ENCODE assay signal across 9 cellular contexts in the genomic region with DNA sequence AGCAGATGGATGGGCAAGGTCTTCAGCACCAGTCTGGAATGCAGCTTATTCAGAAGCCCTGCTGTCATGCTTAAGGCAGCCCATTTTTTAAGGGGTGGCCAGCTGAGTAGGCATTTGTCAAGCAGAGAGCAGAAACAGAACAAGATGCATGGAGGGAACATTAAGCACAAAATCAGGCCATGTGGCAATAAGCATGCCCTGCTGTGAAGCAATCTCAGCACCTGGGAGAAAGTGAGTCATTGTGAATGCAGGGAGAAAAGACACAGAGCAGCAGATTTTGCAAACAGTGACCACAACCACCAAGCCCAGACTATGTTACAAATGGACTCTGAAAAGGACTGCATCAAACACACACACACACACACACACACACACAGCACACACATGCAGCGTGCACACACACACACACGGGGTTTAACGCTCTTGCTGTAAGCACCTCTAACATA.
DNase-seq lines count a peak whose midpoint lies in the region; ATAC-seq, FAIRE-seq and TF ChIP-seq lines count a peak whose summit lies in the region.
"Had no signal": no experiment of that assay in that cellular context is flagged by ENCODE, and none has a peak within 500 bp of the region (broad histone marks: within the 10 kb centered on the region; RNA-seq: fewer than 3 reads in every experiment).

No MANE protein-coding gene starts in this region.

- peaks cover 15% of the 10 kb centered on the region for H3K4me1 ChIP-seq in keratinocyte (ENCODE audit: control insufficient read depth, extremely low read depth, insufficient read depth, low read length)

- TF ChIP-seq CTCF in BJ (IDR thresholded peaks at IDR 0.05; ENCODE audit: insufficient read depth, low read depth, low read length), result no peak
- TF ChIP-seq CTCF in WTC11 (IDR thresholded peaks at IDR 0.05), result no peak
- TF ChIP-seq CTCF in keratinocyte (optimal IDR thresholded peaks at IDR 0.05 in 1 of 3, IDR thresholded peaks at IDR 0.05 in 1 of 3, conservative IDR thresholded peaks at IDR 0.05 in 1 of 3; ENCODE audit: extremely low read depth in 1 of 3, insufficient read depth in 2 of 3, low read length in 3 of 3), result no peak

- no peaks in the 10 kb centered on the region for H3K9me3 ChIP-seq in keratinocyte (ENCODE audit: control insufficient read depth, low read depth, low read length)

- H3K9ac ChIP-seq in keratinocyte (ENCODE audit: control insufficient read depth, extremely low read depth, insufficient read depth, low read length), result no peak overlapping the region

- H4K20me1 ChIP-seq in keratinocyte (ENCODE audit: control insufficient read depth, extremely low read depth, insufficient read depth, low read length), result no peaks in the 10 kb centered on the region

- no peaks in the 10 kb centered on the region for H3K9me1 ChIP-seq in keratinocyte (ENCODE audit: control insufficient read depth, extremely low read depth, insufficient read depth, low read length)

- peaks cover 31% of the 10 kb centered on the region for H3K36me3 Mint-ChIP-seq in WTC11

- H3K27me3 ChIP-seq in BJ (ENCODE audit: control insufficient read depth, insufficient read depth, low read length) (no peaks in the 10 kb centered on the region), keratinocyte (ENCODE audit: control insufficient read depth, extremely low read depth, insufficient read depth, low read length) (no peaks in the 10 kb centered on the region)

- no peak overlapping the region for H3K4me2 ChIP-seq in keratinocyte (ENCODE audit: control insufficient read depth, extremely low read depth, insufficient read depth, low read depth, low read length)

- CTCF ChIA-PET in BJ (lab: Yijun Ruan, JAX), result no interaction called here
- CTCF ChIA-PET in WTC11 (lab: Charles Lee), result interaction anchor here (0.6 to 1.1 kb wide), 5 partner anchors 15 to 1477 kb away, joined by 3 to 4 read pairs (median 3); no protein-coding TSS in a partner anchor

- ATAC-seq in WTC11, result peak; percentile 93

- POLR2A ChIA-PET in BJ (lab: Charles Lee), result no interaction called here
- POLR2A ChIA-PET in WTC11 (lab: Charles Lee), result interaction anchor here (0.6 to 1.1 kb wide), 2 partner anchors 10 to 94 kb away, joined by 3 to 4 read pairs; partner anchors contain the start of gene GALNT7

- FAIRE-seq in keratinocyte (lab: Jason Lieb, UNC), result peak; percentile 92

- H3K4me3 ChIP-seq in BJ (ENCODE audit: low read depth, low read length) (no peak overlapping the region), keratinocyte (ENCODE audit: control insufficient read depth in 2 of 3, extremely low read depth in 1 of 3, insufficient read depth in 2 of 3, low read depth in 1 of 3, low read length in 3 of 3) (no peak overlapping the region)
- H3K4me3 ChIP-seq: lung had no signal

- H3K9me3 Mint-ChIP-seq in WTC11, result peaks cover 27% of the 10 kb centered on the region

- H3K4me1 Mint-ChIP-seq in WTC11, result peaks cover 37% of the 10 kb centered on the region

- peak overlapping the region; percentile 97 for H3K27ac Mint-ChIP-seq in WTC11

- DNase-seq in BJ (ENCODE audit: low read depth) (peak; percentile 31), HuH-7 (ENCODE audit: low spot score) (peak; percentile 5), WTC11 (ENCODE audit: low spot score) (peak; percentile 55), keratinocyte (ENCODE audit: low read depth, low spot score) (peak; percentile 56), HuH-7.5 (ENCODE audit: low spot score) (no peak), NCI-H2029 treated with DMSO at 0.1 percent for 48 hours (lab: John Stamatoyannopoulos, UW) (no peak)
- no peak for DNase-seq in activated CD4-positive, alpha-beta T cell treated with anti-CD3 and anti-CD28 coated beads for 48 hours
- no peak for DNase-seq in activated CD4-positive, alpha-beta T cell treated with anti-CD3 and anti-CD28 coated beads for 1 hour

- no peak overlapping the region for H2AFZ ChIP-seq in keratinocyte (ENCODE audit: control insufficient read depth, low read length)

- peaks cover 3% of the 10 kb centered on the region; the same call in 1 of the 2 replicates for H3K27me3 Mint-ChIP-seq in WTC11 (ENCODE audit: low read depth)

- no peaks in the 10 kb centered on the region for H3K79me2 ChIP-seq in keratinocyte (ENCODE audit: control insufficient read depth, insufficient read depth, low read length)

- peak overlapping the region; percentile 19; the same call in 1 of the 2 replicates for H3K4me3 Mint-ChIP-seq in WTC11

- H3K36me3 ChIP-seq in BJ (ENCODE audit: control insufficient read depth, insufficient read depth, low read length) (no peaks in the 10 kb centered on the region), keratinocyte (ENCODE audit: control insufficient read depth in 2 of 2, extremely low read depth in 1 of 2, insufficient read depth in 2 of 2, low read length in 2 of 2) (no peaks in the 10 kb centered on the region)

- no peak overlapping the region for H3K27ac ChIP-seq in keratinocyte (ENCODE audit: control insufficient read depth, insufficient read depth, low read length)

- dilution Hi-C loops in keratinocyte (cut with MboI; ENCODE audit: extremely low pct_ligation_motif_present, low sequenced_read_pairs), result no loop called here

TF ChIP-seq in WTC11, 78 proteins besides CTCF, POLR2A, EP300 and RAD21 (continues in another document):
- TF ChIP-seq NFYB (CRISPR knock-in tag; conservative IDR thresholded peaks at IDR 0.05; ENCODE audit: low read depth) (no peak), ZBTB21 (CRISPR knock-in tag; IDR thresholded peaks at IDR 0.05; ENCODE audit: borderline replicate concordance) (peak; percentile 69; the same call in 1 of the 2 replicates), ZBTB43 (CRISPR knock-in tag; IDR thresholded peaks at IDR 0.05) (peak; percentile 94), ZNF232 (CRISPR knock-in tag; IDR thresholded peaks at IDR 0.05) (0 out of 2 replicates have a peak, but pooled peaks have one; percentile 74), TEAD1 (CRISPR knock-in tag; IDR thresholded peaks at IDR 0.05) (peak; percentile 98; the same call in 1 of the 2 replicates), RELA (CRISPR knock-in tag; IDR thresholded peaks at IDR 0.05; ENCODE audit: borderline replicate concordance) (no peak), MAX (CRISPR knock-in tag; IDR thresholded peaks at IDR 0.05) (peak; percentile 79; the same call in 1 of the 2 replicates), NR2C2 (CRISPR knock-in tag; IDR thresholded peaks at IDR 0.05) (no peak), ETV6 (CRISPR knock-in tag; IDR thresholded peaks at IDR 0.05) (peak; percentile 84; the same call in 1 of the 2 replicates), KAT7 (CRISPR knock-in tag; IDR thresholded peaks at IDR 0.05; ENCODE audit: borderline replicate concordance) (no peak), EMX1 (CRISPR knock-in tag; IDR thresholded peaks at IDR 0.05) (no peak), NFE2L1 (CRISPR knock-in tag; IDR thresholded peaks at IDR 0.05) (peak; percentile 85), ATF6 (CRISPR knock-in tag; IDR thresholded peaks at IDR 0.05) (no peak), ZNF138 (CRISPR knock-in tag; conservative IDR thresholded peaks at IDR 0.05) (0 out of 2 replicates have a peak, but pooled peaks have one; percentile 36), SP1 (CRISPR knock-in tag; conservative IDR thresholded peaks at IDR 0.05) (peak; percentile 54; the same call in 1 of the 2 replicates), TEAD4 (CRISPR knock-in tag; IDR thresholded peaks at IDR 0.05) (peak; percentile 90; the same call in 1 of the 2 replicates), HMGA2 (CRISPR knock-in tag; IDR thresholded peaks at IDR 0.05) (no peak), ZNF396 (CRISPR knock-in tag; IDR thresholded peaks at IDR 0.05; ENCODE audit: borderline replicate concordance) (no peak), ATF1 (CRISPR knock-in tag; IDR thresholded peaks at IDR 0.05) (no peak), JAZF1 (CRISPR knock-in tag; IDR thresholded peaks at IDR 0.05) (no peak)
- TF ChIP-seq, protein P1, sequence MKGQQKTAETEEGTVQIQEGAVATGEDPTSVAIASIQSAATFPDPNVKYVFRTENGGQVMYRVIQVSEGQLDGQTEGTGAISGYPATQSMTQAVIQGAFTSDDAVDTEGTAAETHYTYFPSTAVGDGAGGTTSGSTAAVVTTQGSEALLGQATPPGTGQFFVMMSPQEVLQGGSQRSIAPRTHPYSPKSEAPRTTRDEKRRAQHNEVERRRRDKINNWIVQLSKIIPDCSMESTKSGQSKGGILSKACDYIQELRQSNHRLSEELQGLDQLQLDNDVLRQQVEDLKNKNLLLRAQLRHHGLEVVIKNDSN (CRISPR knock-in tag; IDR thresholded peaks at IDR 0.05), result peak; percentile 54; the same call in 1 of the 2 replicates

Comparison
In these comparisons a context has a peak if more than half of its experiments do, and no peak if none do; other contexts are left out.
1. DNase-seq: peak in BJ (single experiment), HuH-7 (single experiment), WTC11 (single experiment) and keratinocyte (single experiment); none in HuH-7.5 (single experiment), NCI-H2029 treated with DMSO at 0.1 percent for 48 hours (single experiment), activated CD4-positive, alpha-beta T cell treated with anti-CD3 and anti-CD28 coated beads for 48 hours (single experiment) and activated CD4-positive, alpha-beta T cell treated with anti-CD3 and anti-CD28 coated beads for 1 hour (single experiment).